In genomic region chr9:131173995-131174394, GRCh38 we compare ENCODE assay signal across 9 cellular contexts.
"Had no signal": no experiment of that assay in that cellular context is flagged by ENCODE, and none has a peak within 500 bp of the region (broad histone marks: within the 10 kb centered on the region; RNA-seq: fewer than 3 reads in every experiment).

No MANE protein-coding gene starts in this region.

- FAIRE-seq: HepG2 had no signal

- H3K27me3 Mint-ChIP-seq: IgD-negative memory B cell had no signal

- H2AFZ ChIP-seq: GM23248 had no signal

- H3K27ac ChIP-seq: GM23248, HL-60 had no signal

- H3K4me3 ChIP-seq: GM23248, HAP-1 had no signal

- H3K27ac Mint-ChIP-seq: HFFc6 had no signal

- H3K9me3 Mint-ChIP-seq: HFFc6, IgD-negative memory B cell had no signal

- H3K4me1 ChIP-seq: HAP-1 had no signal

- H3K4me3 Mint-ChIP-seq: HFFc6, IgD-negative memory B cell had no signal

- DNase-seq: GM23248, GOT3, H7, HFFc6 had no signal

- H3K9ac ChIP-seq: GM23248 had no signal

- ATAC-seq: HCT116, HepG2 had no signal

- H3K9me3 ChIP-seq: HAP-1 had no signal
